33 cellular contexts compared by ENCODE assay signal in genomic region chr9:78788101-78788500, GRCh38.
DNase-seq lines count a peak whose midpoint lies in the region; ATAC-seq lines count a peak whose summit lies in the region.
"Had no signal": no experiment of that assay in that cellular context is flagged by ENCODE, and none has a peak within 500 bp of the region (broad histone marks: within the 10 kb centered on the region; RNA-seq: fewer than 3 reads in every experiment).

No MANE protein-coding gene starts in this region.

- peak overlapping the region; percentile 42 for H3K27ac ChIP-seq in SJSA1
- H3K27ac ChIP-seq: dorsolateral prefrontal cortex, gastrocnemius medialis, HL-60, left lung, SK-N-MC, suprapubic skin, vagina, VCaP had no signal

- H3K9ac ChIP-seq in skeletal muscle satellite cell (ENCODE audit: low read depth, low read length): no peak overlapping the region

- H3K36me3 ChIP-seq in SJSA1 (no peaks in the 10 kb centered on the region), skeletal muscle satellite cell (ENCODE audit: insufficient read depth, low read length) (no peaks in the 10 kb centered on the region)
- H3K36me3 ChIP-seq: gastrocnemius medialis, left lung, suprapubic skin, vagina had no signal

- H3K9me3 ChIP-seq in SJSA1 (replicated peaks): no peaks in the 10 kb centered on the region
- no peaks in the 10 kb centered on the region for H3K9me3 ChIP-seq in skeletal muscle satellite cell (replicated peaks; ENCODE audit: low read length)
- H3K9me3 ChIP-seq: gastrocnemius medialis, left lung, suprapubic skin, vagina had no signal

- DNase-seq in ELR (ENCODE audit: low read depth) (peak; percentile 67), SJSA1 (ENCODE audit: low read depth in 1 of 2, low spot score in 2 of 2) (peak in 1 of 2 experiments; percentile 43), fibroblast of peridontal ligament (ENCODE audit: extremely low read depth) (peak; percentile 50), foreskin melanocyte (no peak)
- DNase-seq in activated CD4-positive, alpha-beta T cell treated with anti-CD3 and anti-CD28 coated beads for 1 hour: no peak
- DNase-seq: activated CD4-positive, alpha-beta T cell treated with anti-CD3 and anti-CD28 coated beads, Interleukin-2, amount 10 ng/mL, durations not matched to agents 24 days and 14 days; activated naive CD4-positive, alpha-beta T cell treated with Interleukin-2 at 50 U/mL for 16 hours; activated T-cell treated with anti-CD3 and anti-CD28 coated beads, Interleukin-2, amount 50 U/mL, for 72 hours; amniotic stem cell; caudate nucleus; dorsolateral prefrontal cortex; gastrocnemius medialis; hippocampal formation; immature natural killer cell; left lung; naive thymus-derived CD8-positive, alpha-beta T cell; NCI-H1105; NCI-H2029 treated with DMSO at 0.1 percent for 48 hours; NCI-H226; NCI-H748 treated with DMSO at 0.1 percent for 48 hours; RPMI8226; stimulated activated CD4-positive, alpha-beta T cell treated with anti-CD3 and anti-CD28 coated beads, Interleukin-4, amount 100 ng/mL, for 1 hour; T-helper 2 cell had no signal

- ATAC-seq in HG03571 (IDR thresholded peaks at IDR 0.05; ENCODE audit: unreplicated experiment) (no peak), HG02642 (IDR thresholded peaks at IDR 0.05; ENCODE audit: poor library complexity, unreplicated experiment) (no peak)
- ATAC-seq: activated T-cell treated with anti-CD3 and anti-CD28 coated beads, Interleukin-2, amount 50 U/mL, for 72 hours; gastrocnemius medialis; left lung; naive thymus-derived CD8-positive, alpha-beta T cell; stimulated activated memory B cell treated with anti-CD40 and anti-IgM and Interleukin-4, amounts not matched to agents 10 μg/mL and 1 μg/mL and 100 μg/mL, for 72 hours had no signal

- H3K27me3 ChIP-seq in SJSA1 (replicated peaks): no peaks in the 10 kb centered on the region
- H3K27me3 ChIP-seq in skeletal muscle satellite cell (ENCODE audit: control insufficient read depth, insufficient read depth, low read length): no peaks in the 10 kb centered on the region
- H3K27me3 ChIP-seq: dorsolateral prefrontal cortex, gastrocnemius medialis, left lung, suprapubic skin, vagina had no signal

- peaks cover 25% of the 10 kb centered on the region for H3K4me1 ChIP-seq in SJSA1 (replicated peaks)
- peaks cover 23% of the 10 kb centered on the region for H3K4me1 ChIP-seq in skeletal muscle satellite cell (ENCODE audit: control insufficient read depth, insufficient read depth, low read length)
- H3K4me1 ChIP-seq: gastrocnemius medialis, left lung, suprapubic skin, vagina had no signal

- H3K4me3 ChIP-seq in SJSA1: no peak overlapping the region
- H3K4me3 ChIP-seq in skeletal muscle satellite cell (ENCODE audit: low read length): no peak overlapping the region
- H3K4me3 ChIP-seq: dorsolateral prefrontal cortex, gastrocnemius medialis, left lung, SK-N-MC, smooth muscle cell, suprapubic skin, vagina had no signal

- peak overlapping the region; percentile 3 for H3K4me2 ChIP-seq in skeletal muscle satellite cell (ENCODE audit: low read length)
- H3K4me2 ChIP-seq: smooth muscle cell had no signal

Comparison
In these comparisons a context has a peak if more than half of its experiments do, and no peak if none do; other contexts are left out.
1. DNase-seq: peak in ELR (single experiment) and fibroblast of peridontal ligament (single experiment); none in activated CD4-positive, alpha-beta T cell treated with anti-CD3 and anti-CD28 coated beads for 1 hour (single experiment) and foreskin melanocyte (single experiment).